ENCODE assay signal across 8 cellular contexts in genomic region chr17:49787932-49788442, GRCh38. TPM values are rescaled to one million over a fixed set of nuclear protein-coding genes. Genes with fewer than 3 reads are reported as not detected.
DNase-seq lines count a peak whose midpoint lies in the region; ATAC-seq, FAIRE-seq and TF ChIP-seq lines count a peak whose summit lies in the region.

No MANE protein-coding gene starts in this region.

- POLR2A ChIA-PET in A549 (lab: Yijun Ruan, JAX): interaction anchor here (0.5 to 2.6 kb wide), 18 partner anchors 11 to 374 kb away, joined by 3 to 12 read pairs (median 3); partner anchors contain the start of genes FAM117A, PHB1 and SLC35B1

- ATAC-seq in A549: no peak
- ATAC-seq in stimulated activated naive B cell treated with anti-CD40 and anti-IgM and Interleukin-4, amounts not matched to agents 10 μg/mL and 1 μg/mL and 100 μg/mL, for 72 hours (replicated peaks): peak in 1 of 2 donors; percentile 2

- TF ChIP-seq EP300 in A549 (IDR thresholded peaks at IDR 0.05): no peak

- intact Hi-C loops in activated T-helper 1 cell treated with anti-CD3 and anti-CD28 coated beads, Interleukin-12 subunit alpha, Interleukin-12 subunit beta, Interleukin-2, Interleukin-4 antibody, amounts not matched to agents 30 ng/mL and 10 ng/mL and 1 ng/mL, durations not matched to agents 14 hours and 24 hours and 36 hours (cut with micrococcal nuclease): loop anchor here (1.0 to 2.0 kb wide), 9 partner anchors 24 to 373 kb away; partner anchors contain the start of genes FAM117A, PPP1R9B and SPOP

- TF ChIP-seq POLR2A in A549 (IDR thresholded peaks at IDR 0.05; ENCODE audit: low read length): no peak

- H3K36me3 ChIP-seq in HUES6 (ENCODE audit: control insufficient read depth, insufficient read depth, low read length): peaks cover 20% of the 10 kb centered on the region

- peaks cover 31% of the 10 kb centered on the region for H3K4me1 Mint-ChIP-seq in activated T-helper 1 cell treated with anti-CD3 and anti-CD28 coated beads, Interleukin-12 subunit alpha, Interleukin-12 subunit beta, Interleukin-2, Interleukin-4 antibody, amounts not matched to agents 30 ng/mL and 10 ng/mL and 1 ng/mL, durations not matched to agents 14 hours and 24 hours and 36 hours (ENCODE audit: low read depth)
- H3K4me1 Mint-ChIP-seq in stimulated activated naive B cell treated with anti-CD40 and anti-IgM and Interleukin-4, amounts not matched to agents 10 μg/mL and 1 μg/mL and 100 μg/mL, for 72 hours: peaks cover 21 to 39% of the 10 kb centered on the region in 2 donors

- no peak for TF ChIP-seq CTCF in A549 (IDR thresholded peaks at IDR 0.05)

- FAIRE-seq in A549 (lab: Jason Lieb, UNC): no peak
- no peak for FAIRE-seq in GM19239 (lab: Jason Lieb, UNC)

- WGBS in A549 (ENCODE audit: missing lambda C conversion rate): 38% methylated on average over 16 of the region's 16 CpGs

- H3K9me3 Mint-ChIP-seq in activated T-helper 1 cell treated with anti-CD3 and anti-CD28 coated beads, Interleukin-12 subunit alpha, Interleukin-12 subunit beta, Interleukin-2, Interleukin-4 antibody, amounts not matched to agents 30 ng/mL and 10 ng/mL and 1 ng/mL, durations not matched to agents 14 hours and 24 hours and 36 hours: no peaks in the 10 kb centered on the region
- no peaks in the 10 kb centered on the region for H3K9me3 Mint-ChIP-seq in stimulated activated naive B cell treated with anti-CD40 and anti-IgM and Interleukin-4, amounts not matched to agents 10 μg/mL and 1 μg/mL and 100 μg/mL, for 72 hours

- no peak for TF ChIP-seq RAD21 in A549 (conservative IDR thresholded peaks at IDR 0.05 in 1 of 2, IDR thresholded peaks at IDR 0.05 in 1 of 2)

- H3K27me3 Mint-ChIP-seq in activated T-helper 1 cell treated with anti-CD3 and anti-CD28 coated beads, Interleukin-12 subunit alpha, Interleukin-12 subunit beta, Interleukin-2, Interleukin-4 antibody, amounts not matched to agents 30 ng/mL and 10 ng/mL and 1 ng/mL, durations not matched to agents 14 hours and 24 hours and 36 hours (ENCODE audit: insufficient read depth): no peaks in the 10 kb centered on the region
- H3K27me3 Mint-ChIP-seq in stimulated activated naive B cell treated with anti-CD40 and anti-IgM and Interleukin-4, amounts not matched to agents 10 μg/mL and 1 μg/mL and 100 μg/mL, for 72 hours: no peaks in the 10 kb centered on the region

- peak overlapping the region; percentile 59 for H3K9ac ChIP-seq in HUES6 (ENCODE audit: low read length)

- H3K27ac Mint-ChIP-seq in activated T-helper 1 cell treated with anti-CD3 and anti-CD28 coated beads, Interleukin-12 subunit alpha, Interleukin-12 subunit beta, Interleukin-2, Interleukin-4 antibody, amounts not matched to agents 30 ng/mL and 10 ng/mL and 1 ng/mL, durations not matched to agents 14 hours and 24 hours and 36 hours: peak overlapping the region; percentile 99
- peak overlapping the region; percentile 99 for H3K27ac Mint-ChIP-seq in stimulated activated naive B cell treated with anti-CD40 and anti-IgM and Interleukin-4, amounts not matched to agents 10 μg/mL and 1 μg/mL and 100 μg/mL, for 72 hours

- CTCF ChIA-PET in A549 (lab: Yijun Ruan, JAX): interaction anchor here (0.9 to 2.0 kb wide), 6 partner anchors 9 to 218 kb away, joined by 3 to 7 read pairs (median 3); partner anchors contain the start of gene SLC35B1

- H3K36me3 Mint-ChIP-seq in activated T-helper 1 cell treated with anti-CD3 and anti-CD28 coated beads, Interleukin-12 subunit alpha, Interleukin-12 subunit beta, Interleukin-2, Interleukin-4 antibody, amounts not matched to agents 30 ng/mL and 10 ng/mL and 1 ng/mL, durations not matched to agents 14 hours and 24 hours and 36 hours (ENCODE audit: low read depth): peaks cover 27% of the 10 kb centered on the region
- peaks cover 23 to 40% of the 10 kb centered on the region in 2 donors for H3K36me3 Mint-ChIP-seq in stimulated activated naive B cell treated with anti-CD40 and anti-IgM and Interleukin-4, amounts not matched to agents 10 μg/mL and 1 μg/mL and 100 μg/mL, for 72 hours

- H3K4me2 ChIP-seq in A549: peak overlapping the region; percentile 66

- H3K4me1 ChIP-seq in A549 (peaks cover 9% of the 10 kb centered on the region), HUES6 (ENCODE audit: control insufficient read depth, insufficient read depth, low read length) (peaks cover 6% of the 10 kb centered on the region; the same call in 1 of the 2 replicates)

- no peaks in the 10 kb centered on the region for H3K9me3 ChIP-seq in A549
- no peaks in the 10 kb centered on the region for H3K9me3 ChIP-seq in HUES6 (ENCODE audit: control insufficient read depth, insufficient read depth, low read depth, low read length)

- H3K4me3 Mint-ChIP-seq in activated T-helper 1 cell treated with anti-CD3 and anti-CD28 coated beads, Interleukin-12 subunit alpha, Interleukin-12 subunit beta, Interleukin-2, Interleukin-4 antibody, amounts not matched to agents 30 ng/mL and 10 ng/mL and 1 ng/mL, durations not matched to agents 14 hours and 24 hours and 36 hours: peak overlapping the region; percentile 94
- peak overlapping the region; percentile 91 to 97 for H3K4me3 Mint-ChIP-seq in stimulated activated naive B cell treated with anti-CD40 and anti-IgM and Interleukin-4, amounts not matched to agents 10 μg/mL and 1 μg/mL and 100 μg/mL, for 72 hours

- no peaks in the 10 kb centered on the region; the same call in 1 of the 2 replicates for H3K27me3 ChIP-seq in HUES6 (ENCODE audit: control insufficient read depth, insufficient read depth, low read length)

- H3K27ac ChIP-seq in A549 (peak overlapping the region; percentile 64 to 92), HUES6 (ENCODE audit: low read depth, low read length) (peak overlapping the region; percentile 35; the same call in 1 of the 2 replicates)

- DNase-seq in A549 (ENCODE audit: low read depth in 1 of 2, low spot score in 1 of 2) (no peak), NCI-H2029 treated with DMSO at 0.1 percent for 48 hours (lab: John Stamatoyannopoulos, UW) (no peak), dermis blood vessel endothelial cell (no peak), GM19239 (ENCODE audit: insufficient read length, low spot score) (no peak)
- DNase-seq in activated T-helper 1 cell treated with anti-CD3 and anti-CD28 coated beads, Interleukin-12 subunit alpha, Interleukin-12 subunit beta, Interleukin-2, Interleukin-4 antibody, amounts not matched to agents 30 ng/mL and 10 ng/mL and 1 ng/mL, durations not matched to agents 14 hours and 24 hours and 36 hours (ENCODE audit: low spot score): peak; percentile 16
- peak; percentile 20 for DNase-seq in stimulated activated naive B cell treated with anti-CD40 and anti-IgM and Interleukin-4, amounts not matched to agents 10 μg/mL and 1 μg/mL and 100 μg/mL, for 72 hours

- H3K4me3 ChIP-seq in A549 (peak overlapping the region; percentile 82), HUES6 (ENCODE audit: low read depth, low read length) (peak overlapping the region; percentile 93), iPS-11a (ENCODE audit: low read depth, low read length) (peak overlapping the region; percentile 100)

TF ChIP-seq in A549, 52 proteins besides CTCF, POLR2A, EP300 and RAD21 (continues in another document):
- TF ChIP-seq EHF (CRISPR knock-in tag; IDR thresholded peaks at IDR 0.05) (no peak), ZC3H11A (IDR thresholded peaks at IDR 0.05) (no peak), RFX5 (IDR thresholded peaks at IDR 0.05) (no peak), SREBF2 (IDR thresholded peaks at IDR 0.05) (no peak), HOXA7 (CRISPR knock-in tag; IDR thresholded peaks at IDR 0.05) (no peak), JUN (IDR thresholded peaks at IDR 0.05) (no peak), FOSL2 (IDR thresholded peaks at IDR 0.05) (no peak), FOSL2 (CRISPR knock-in tag; IDR thresholded peaks at IDR 0.05) (no peak), GATA3 (IDR thresholded peaks at IDR 0.05; ENCODE audit: borderline replicate concordance) (no peak), CBX2 (IDR thresholded peaks at IDR 0.05; ENCODE audit: borderline replicate concordance, low read depth) (no peak), NPAS2 (CRISPR knock-in tag; IDR thresholded peaks at IDR 0.05; ENCODE audit: borderline replicate concordance) (no peak), HOXB5 (CRISPR knock-in tag; IDR thresholded peaks at IDR 0.05) (no peak), PHF8 (IDR thresholded peaks at IDR 0.05; ENCODE audit: borderline replicate concordance, low read depth) (no peak)

RNA-seq across cellular contexts. Expression of gene KAT7, which starts 0.5 kb away (rescaled TPM):
- polyA plus RNA-seq in A549 (2011; rRNA removed) (48.7 and 55.8 TPM in 2 replicates), A549 (2017; fragmentation: RNase III; extraction: RNeasy Plus Mini Kit Qiagen cat#74134 plus additional on column Dnase treatment) (31.2 to 33.2 TPM (median 32.5 TPM) in 3 replicates)
- 13.8 and 15.6 TPM in 2 replicates for polyA plus RNA-seq in A549 (2012; cell fraction: cytosol; rRNA removed)
- polyA plus RNA-seq in A549 (2012; cell fraction: nucleus; rRNA removed): 17.3 and 25.5 TPM in 2 replicates
- polyA minus RNA-seq in A549 (2011; rRNA and poly(A)+ RNA removed): 55.4 and 58.6 TPM in 2 replicates
- total RNA-seq in activated T-helper 1 cell treated with anti-CD3 and anti-CD28 coated beads, Interleukin-12 subunit alpha, Interleukin-12 subunit beta, Interleukin-2, Interleukin-4 antibody, amounts not matched to agents 30 ng/mL and 10 ng/mL and 1 ng/mL, durations not matched to agents 14 hours and 24 hours and 36 hours: 68.5 and 71.1 TPM in 2 replicates
- total RNA-seq in dermis blood vessel endothelial cell: 88.0 and 133 TPM in 2 replicates

RNA-seq across cellular contexts. Expression of gene FAM117A, which starts 24.1 kb away (rescaled TPM):
- polyA plus RNA-seq in A549 (2011; rRNA removed): 1.8 TPM in 2 replicates
- 2.4 and 2.9 TPM in 2 replicates for polyA plus RNA-seq in A549 (2012; cell fraction: cytosol; rRNA removed)
- polyA plus RNA-seq in A549 (2012; cell fraction: nucleus; rRNA removed): 2.2 and 2.5 TPM in 2 replicates
- 1.00 to 1.8 TPM (median 1.5 TPM) in 3 replicates for polyA plus RNA-seq in A549 (2017; fragmentation: RNase III; extraction: RNeasy Plus Mini Kit Qiagen cat#74134 plus additional on column Dnase treatment)
- 1.9 and 2.3 TPM in 2 replicates for polyA minus RNA-seq in A549 (2011; rRNA and poly(A)+ RNA removed)
- total RNA-seq in activated T-helper 1 cell treated with anti-CD3 and anti-CD28 coated beads, Interleukin-12 subunit alpha, Interleukin-12 subunit beta, Interleukin-2, Interleukin-4 antibody, amounts not matched to agents 30 ng/mL and 10 ng/mL and 1 ng/mL, durations not matched to agents 14 hours and 24 hours and 36 hours: 13.9 and 14.8 TPM in 2 replicates
- 15.5 and 25.4 TPM in 2 replicates for total RNA-seq in dermis blood vessel endothelial cell

RNA-seq across cellular contexts. Expression of gene TAC4, which starts 59.9 kb away (rescaled TPM):
- polyA plus RNA-seq in A549 (2011; rRNA removed) (not detected in 2 replicates), A549 (2017; fragmentation: RNase III; extraction: RNeasy Plus Mini Kit Qiagen cat#74134 plus additional on column Dnase treatment) (not detected in 3 replicates)
- polyA plus RNA-seq in A549 (2012; cell fraction: cytosol; rRNA removed): not detected in 2 replicates
- not detected in 2 replicates for polyA plus RNA-seq in A549 (2012; cell fraction: nucleus; rRNA removed)
- not detected in 2 replicates for polyA minus RNA-seq in A549 (2011; rRNA and poly(A)+ RNA removed)
- total RNA-seq in activated T-helper 1 cell treated with anti-CD3 and anti-CD28 coated beads, Interleukin-12 subunit alpha, Interleukin-12 subunit beta, Interleukin-2, Interleukin-4 antibody, amounts not matched to agents 30 ng/mL and 10 ng/mL and 1 ng/mL, durations not matched to agents 14 hours and 24 hours and 36 hours: not detected in 2 replicates
- not detected in 2 replicates for total RNA-seq in dermis blood vessel endothelial cell

Comparison
In these comparisons a context has a peak if more than half of its experiments do, and no peak if none do; other contexts are left out.
1. DNase-seq: peak in activated T-helper 1 cell treated with anti-CD3 and anti-CD28 coated beads, Interleukin-12 subunit alpha, Interleukin-12 subunit beta, Interleukin-2, Interleukin-4 antibody, amounts not matched to agents 30 ng/mL and 10 ng/mL and 1 ng/mL, durations not matched to agents 14 hours and 24 hours and 36 hours (single experiment) and stimulated activated naive B cell treated with anti-CD40 and anti-IgM and Interleukin-4, amounts not matched to agents 10 μg/mL and 1 μg/mL and 100 μg/mL, for 72 hours (single experiment); none in A549 (0 of 2), NCI-H2029 treated with DMSO at 0.1 percent for 48 hours (single experiment), dermis blood vessel endothelial cell (single experiment) and GM19239 (single experiment).
2. Peak in every context shown above with its lines, with median percentiles within 50 percentile points of each other: H3K4me3 ChIP-seq.